Comparison of ENCODE assay signal across 8 cellular contexts in genomic region chr12:2853626-2854025, GRCh38. TPM values are rescaled to one million over a fixed set of nuclear protein-coding genes. Genes with fewer than 3 reads are reported as not detected.
DNase-seq lines count a peak whose midpoint lies in the region; ATAC-seq and TF ChIP-seq lines count a peak whose summit lies in the region.

No MANE protein-coding gene starts in this region.

- peaks cover 0 to 5% of the 10 kb centered on the region in 2 donors for H3K4me1 Mint-ChIP-seq in natural killer cell

- H3K36me3 ChIP-seq in fibroblast of lung (ENCODE audit: control insufficient read depth, insufficient read depth, low read length) (no peaks in the 10 kb centered on the region), tibial nerve (peaks cover 0 to 5% (median 0%) of the 10 kb centered on the region in 3 donors)

- intact Hi-C loops in natural killer cell (cut with micrococcal nuclease): no loop called here

- H3K27ac Mint-ChIP-seq in natural killer cell: no peak overlapping the region

- H3K9me3 ChIP-seq in AG04450 (ENCODE audit: control insufficient read depth, insufficient read depth, low read length): no peaks in the 10 kb centered on the region
- H3K9me3 ChIP-seq in fibroblast of lung (ENCODE audit: control insufficient read depth, insufficient read depth, low read depth, low read length): no peaks in the 10 kb centered on the region
- no peaks in the 10 kb centered on the region for H3K9me3 ChIP-seq in tibial nerve

- peak overlapping the region; percentile 68 for H3K4me2 ChIP-seq in fibroblast of lung (ENCODE audit: extremely low read depth, insufficient read depth, low read length)

- H3K4me3 Mint-ChIP-seq in natural killer cell: no peak overlapping the region

- no peaks in the 10 kb centered on the region for H4K20me1 ChIP-seq in fibroblast of lung (ENCODE audit: control insufficient read depth, extremely low read depth, insufficient read depth, low read length)

- H3K36me3 Mint-ChIP-seq in natural killer cell: no peaks in the 10 kb centered on the region

- TF ChIP-seq EP300 in tibial nerve (IDR thresholded peaks at IDR 0.05): no peak

- no peak overlapping the region for H2AFZ ChIP-seq in fibroblast of lung (ENCODE audit: low read length)

- 11 to 16% methylated on average over 11 of the region's 11 CpGs for WGBS in tibial nerve, 2 donors

- no peak overlapping the region for H3K9ac ChIP-seq in fibroblast of lung (ENCODE audit: insufficient read depth, low read length)

- POLR2A ChIA-PET in AG04450 (lab: Yijun Ruan, JAX): interaction anchor here (0.5 kb wide), 1 partner anchor 40 kb away, joined by 5 read pairs; no protein-coding TSS in a partner anchor

- TF ChIP-seq CTCF in AG04450 (IDR thresholded peaks at IDR 0.05; ENCODE audit: low read depth, low read length) (peak; percentile 93), GM13977 (IDR thresholded peaks at IDR 0.05; ENCODE audit: extremely low read depth, insufficient read depth, missing control alignments) (peak; percentile 55), fibroblast of lung (conservative IDR thresholded peaks at IDR 0.05 in 1 of 2, IDR thresholded peaks at IDR 0.05 in 1 of 2; ENCODE audit: low read depth in 1 of 2, low read length in 2 of 2) (peak; percentile 86 to 92), natural killer cell (IDR thresholded peaks at IDR 0.05) (peak; percentile 57), tibial nerve (IDR thresholded peaks at IDR 0.05) (peak; percentile 68 to 85 (median 80))

- DNase-seq in AG04450 (ENCODE audit: low read depth, low spot score) (peak; percentile 56), GM13977 (ENCODE audit: low spot score) (peak; percentile 53), NCI-H748 (lab: John Stamatoyannopoulos, UW; ENCODE audit: unreplicated experiment) (peak; percentile 54), fibroblast of lung (ENCODE audit: low read depth in 2 of 2) (peak; percentile 63 to 72), natural killer cell (peak; percentile 23), tibial nerve (ENCODE audit: low spot score in 2 of 2) (peak; percentile 69 to 82)
- DNase-seq in activated T-cell treated with anti-CD3 and anti-CD28 coated beads, Interleukin-2, amount 50 U/mL, for 1 hour: peak; percentile 51

- H3K27me3 Mint-ChIP-seq in natural killer cell (ENCODE audit: low read depth in 2 of 2): no peaks in the 10 kb centered on the region

- in situ Hi-C loops in GM13977 (cut with MboI; ENCODE audit: low pct_unique_long_range_greater_than_20kb, low sequenced_read_pairs, unreplicated experiment): no loop called here

- no peak for TF ChIP-seq POLR2A in tibial nerve (IDR thresholded peaks at IDR 0.05)

- H3K79me2 ChIP-seq in fibroblast of lung (ENCODE audit: control insufficient read depth, insufficient read depth, low read length): no peaks in the 10 kb centered on the region

- H3K27me3 ChIP-seq in AG04450 (ENCODE audit: control insufficient read depth, insufficient read depth, low read length): no peaks in the 10 kb centered on the region
- H3K27me3 ChIP-seq in fibroblast of lung (ENCODE audit: control insufficient read depth, insufficient read depth, low read length): no peaks in the 10 kb centered on the region
- no peaks in the 10 kb centered on the region for H3K27me3 ChIP-seq in tibial nerve

- H3K4me1 ChIP-seq in fibroblast of lung (ENCODE audit: control insufficient read depth, extremely low read depth, insufficient read depth, low read length) (peaks cover 8% of the 10 kb centered on the region), tibial nerve (peaks cover 0 to 29% (median 3%) of the 10 kb centered on the region in 4 donors)

- CTCF ChIA-PET in AG04450 (lab: Charles Lee): interaction anchor here (0.6 to 2.7 kb wide), 26 partner anchors 9 to 844 kb away, joined by 3 to 31 read pairs (median 4); partner anchors contain the start of genes FOXM1, ITFG2, NRIP2 and RHNO1

- no peak overlapping the region for H3K27ac ChIP-seq in AG04450 (ENCODE audit: low read depth, low read length)
- H3K27ac ChIP-seq in fibroblast of lung (ENCODE audit: insufficient read depth, low read length): no peak overlapping the region
- H3K27ac ChIP-seq in tibial nerve: peak overlapping the region in 1 of 4 donors; percentile 57

- H3K9me3 Mint-ChIP-seq in natural killer cell: no peaks in the 10 kb centered on the region

- ATAC-seq in natural killer cell (peak; percentile 53 to 61 (median 53)), GM21576 (IDR thresholded peaks at IDR 0.05; ENCODE audit: unreplicated experiment) (no peak)

- H3K4me3 ChIP-seq in AG04450 (ENCODE audit: low read depth, low read length) (no peak overlapping the region), fibroblast of lung (replicated peaks in 1 of 4; ENCODE audit: control extremely low read depth in 1 of 4, insufficient read depth in 1 of 4, low read depth in 3 of 4, low read length in 4 of 4) (no peak overlapping the region), tibial nerve (no peak overlapping the region)

RNA-seq across cellular contexts. Expression of gene TEX52, which starts 3.2 kb away (rescaled TPM):
- polyA plus RNA-seq in AG04450 (2011; rRNA removed) (not detected in 2 replicates), fibroblast of lung (not detected in 2 replicates)
- not detected in 2 replicates for polyA minus RNA-seq in AG04450 (2011; rRNA and poly(A)+ RNA removed)
- total RNA-seq in fibroblast of lung (not detected in 2 replicates), natural killer cell (not detected), tibial nerve (not detected)
- not detected in 2 replicates for polyA plus RNA-seq in fibroblast of lung (2012)
- not detected in 2 replicates for polyA minus RNA-seq in fibroblast of lung (ENCODE audit: low replicate concordance)

RNA-seq across cellular contexts. Expression of gene NRIP2, which starts 18.8 kb away (rescaled TPM):
- polyA plus RNA-seq in AG04450 (2011; rRNA removed) (0.66 and 0.99 TPM in 2 replicates), fibroblast of lung (0.08 and 0.21 TPM in 2 replicates)
- polyA minus RNA-seq in AG04450 (2011; rRNA and poly(A)+ RNA removed): 0.74 and 0.92 TPM in 2 replicates
- total RNA-seq in fibroblast of lung (under 0.01 and 0.17 TPM in 2 replicates), natural killer cell (not detected), tibial nerve (10 to 100 TPM in 3 of 4 donors, 1 to 10 TPM in 1; 6.6 to 33.1 (median 28.8) TPM)
- 0.44 and 0.58 TPM in 2 replicates for polyA plus RNA-seq in fibroblast of lung (2012)
- 0.35 and 2.8 TPM in 2 replicates for polyA minus RNA-seq in fibroblast of lung (ENCODE audit: low replicate concordance)

RNA-seq across cellular contexts. Expression of gene FOXM1, which starts 23.3 kb away (rescaled TPM):
- polyA plus RNA-seq in AG04450 (2011; rRNA removed): 10.8 and 11.5 TPM in 2 replicates
- polyA minus RNA-seq in AG04450 (2011; rRNA and poly(A)+ RNA removed): 13.6 and 24.5 TPM in 2 replicates
- 1.3 and 7.3 TPM in 2 replicates for total RNA-seq in fibroblast of lung
- polyA plus RNA-seq in fibroblast of lung: 14.6 and 71.3 TPM in 2 replicates
- polyA plus RNA-seq in fibroblast of lung (2012): 18.3 and 69.2 TPM in 2 replicates
- polyA minus RNA-seq in fibroblast of lung (ENCODE audit: low replicate concordance): 39.8 and 156 TPM in 2 replicates
- total RNA-seq in natural killer cell: 1 to 10 TPM; 1.8 to 3.6 (median 2.6) TPM
- total RNA-seq in tibial nerve: 1 to 10 TPM in 2 of 4 donors, under 1 TPM in 2; 0.21 to 1.2 (median 0.84) TPM

RNA-seq across cellular contexts. Expression of gene RHNO1, which starts 23.4 kb away (rescaled TPM):
- 42.0 and 43.4 TPM in 2 replicates for polyA plus RNA-seq in AG04450 (2011; rRNA removed)
- polyA minus RNA-seq in AG04450 (2011; rRNA and poly(A)+ RNA removed): 25.2 and 27.7 TPM in 2 replicates
- total RNA-seq in fibroblast of lung: 16.7 and 29.7 TPM in 2 replicates
- polyA plus RNA-seq in fibroblast of lung: 33.2 and 42.5 TPM in 2 replicates
- 20.5 and 30.2 TPM in 2 replicates for polyA plus RNA-seq in fibroblast of lung (2012)
- polyA minus RNA-seq in fibroblast of lung (ENCODE audit: low replicate concordance): 24.6 and 36.5 TPM in 2 replicates
- 10 to 100 TPM in 1 of 3 donors, 1 to 10 TPM in 2; 9.2 to 13.6 (median 9.4) TPM for total RNA-seq in natural killer cell
- 10 to 100 TPM in 1 of 4 donors, 1 to 10 TPM in 3; 5.4 to 13.8 (median 7.4) TPM for total RNA-seq in tibial nerve

RNA-seq across cellular contexts. Expression of gene TULP3, which starts 37.1 kb away (rescaled TPM):
- polyA plus RNA-seq in AG04450 (2011; rRNA removed) (41.6 and 48.7 TPM in 2 replicates), fibroblast of lung (47.0 and 54.4 TPM in 2 replicates)
- polyA minus RNA-seq in AG04450 (2011; rRNA and poly(A)+ RNA removed): 35.4 and 39.4 TPM in 2 replicates
- total RNA-seq in fibroblast of lung (30.0 and 39.3 TPM in 2 replicates), natural killer cell (1 to 10 TPM; 5.1 to 8.7 (median 6.2) TPM), tibial nerve (10 to 100 TPM; 34.3 to 41.6 (median 37.6) TPM)
- 36.0 and 38.3 TPM in 2 replicates for polyA plus RNA-seq in fibroblast of lung (2012)
- polyA minus RNA-seq in fibroblast of lung (ENCODE audit: low replicate concordance): 48.9 and 79.1 TPM in 2 replicates

Comparison
In these comparisons a context has a peak if more than half of its experiments do, and no peak if none do; other contexts are left out.
1. DNase-seq: peak in every context shown above with its lines; median percentile 76 in tibial nerve; 68 in fibroblast of lung; 56 in AG04450; 54 in NCI-H748; 53 in GM13977; 51 in activated T-cell treated with anti-CD3 and anti-CD28 coated beads, Interleukin-2, amount 50 U/mL, for 1 hour; 23 in natural killer cell.